Comparison of ENCODE assay signal across 8 cellular contexts in the genomic region with DNA sequence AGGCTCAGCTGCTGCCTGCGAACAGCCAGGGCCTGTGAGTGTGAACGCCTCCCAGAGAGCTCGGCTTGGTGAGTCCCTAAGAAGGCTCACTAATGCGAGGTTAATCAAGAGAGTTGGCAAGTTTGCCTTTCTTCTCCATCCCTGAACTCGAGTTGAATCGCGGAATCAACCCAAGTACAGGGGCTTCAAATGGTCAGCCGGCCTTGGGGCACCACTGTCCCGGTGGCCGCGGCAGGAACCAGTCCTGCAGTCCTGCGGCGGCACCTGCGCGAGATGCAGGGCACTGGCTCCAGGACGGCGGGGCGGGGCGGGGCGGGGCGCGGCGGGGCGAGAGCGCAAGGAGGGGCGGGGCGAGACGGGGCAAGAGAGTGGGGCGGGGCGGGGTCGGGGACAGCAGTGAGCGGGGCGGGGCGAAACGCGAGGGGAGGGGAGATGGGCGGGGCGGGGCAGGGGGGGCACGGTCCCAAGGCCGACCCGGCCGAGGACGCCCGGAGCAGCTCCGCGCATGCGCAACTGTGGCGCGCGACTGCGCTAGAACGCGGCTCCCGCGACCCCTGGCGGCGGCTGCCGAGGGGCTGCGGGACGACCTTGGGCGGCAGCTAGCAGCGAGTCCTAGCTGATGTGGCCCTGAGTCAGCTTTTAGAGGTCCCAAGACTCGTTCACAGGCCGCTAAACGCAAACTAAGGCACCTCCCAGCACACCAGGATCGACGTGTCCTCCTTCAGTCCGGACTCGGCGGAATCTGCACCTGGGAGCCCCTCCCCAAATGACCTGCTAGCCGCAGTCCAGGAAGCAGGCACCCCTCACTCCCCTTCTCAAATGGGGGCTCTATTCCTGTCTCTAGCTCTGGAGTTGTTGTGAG. TPM values are rescaled to one million over a fixed set of nuclear protein-coding genes. Genes with fewer than 3 reads are reported as not detected.
DNase-seq lines count a peak whose midpoint lies in the region; TF ChIP-seq lines count a peak whose summit lies in the region.

No MANE protein-coding gene starts in this region.

- H3K4me1 ChIP-seq in Caco-2 = no peaks in the 10 kb centered on the region

- H3K27ac Mint-ChIP-seq in Caco-2 (ENCODE audit: unreplicated experiment) = no peak overlapping the region
- H3K27ac Mint-ChIP-seq in endothelial cell (ENCODE audit: unreplicated experiment) = peak overlapping the region; percentile 42

- peak; percentile 86 to 95 for DNase-seq in Caco-2
- DNase-seq in GM20000 (ENCODE audit: low spot score) = peak; percentile 99
- DNase-seq in HT-29 (ENCODE audit: low spot score) = peak; percentile 83
- peak; percentile 60 for DNase-seq in NK-92 (lab: John Stamatoyannopoulos, UW; ENCODE audit: unreplicated experiment)
- DNase-seq in activated CD8-positive, alpha-beta memory T cell treated with anti-CD3 and anti-CD28 coated beads, Interleukin-2, amount 50 U/mL, for 1 hour (ENCODE audit: extremely low read depth) = peak; percentile 85
- DNase-seq in endothelial cell (ENCODE audit: low spot score) = peak; percentile 99
- DNase-seq in middle frontal gyrus (ENCODE audit: extremely low spot score, low spot score) = peak; percentile 80
- peak; percentile 92 to 93 for DNase-seq in stimulated activated CD8-positive, alpha-beta memory T cell treated with anti-CD3 and anti-CD28 coated beads, Interleukin-2, amount 100 ng/mL, for 1 hour (ENCODE audit: low read depth in 2 of 2)

- POLR2A ChIA-PET in Caco-2 (lab: Charles Lee) = interaction anchor here (0.6 to 1.0 kb wide), 2 partner anchors 38 to 361 kb away, joined by 3 to 4 read pairs; no protein-coding TSS in a partner anchor

- no TSS peak for BruUV-seq in Caco-2 (replicated peaks; lab: Mats Ljungman, UMichigan)

- 0 out of 2 replicates have a peak, but pooled peaks cover 7% of the 10 kb centered on the region for H3K9me3 ChIP-seq in Caco-2

- intact Hi-C loops in Caco-2 (cut with micrococcal nuclease; ENCODE audit: unreplicated experiment) = loop anchor here (2.0 kb wide), 1 partner anchor 61 kb away; no protein-coding TSS in a partner anchor

- H3K36me3 ChIP-seq in Caco-2 (ENCODE audit: control insufficient read depth, insufficient read depth, low read length) = no peaks in the 10 kb centered on the region

- TF ChIP-seq CTCF in Caco-2 (IDR thresholded peaks at IDR 0.05; ENCODE audit: insufficient read depth in 1 of 2, low read depth in 1 of 2, low read length in 1 of 2, severe bottlenecking in 1 of 2, unreplicated experiment in 1 of 2) (peak; percentile 77 to 88), GM20000 (IDR thresholded peaks at IDR 0.05; ENCODE audit: extremely low read depth, missing control alignments) (peak; percentile 99), endothelial cell (IDR thresholded peaks at IDR 0.05; ENCODE audit: unreplicated experiment) (peak; percentile 88)

- H3K4me1 Mint-ChIP-seq in Caco-2 (ENCODE audit: low read depth, unreplicated experiment) = no peaks in the 10 kb centered on the region
- H3K4me1 Mint-ChIP-seq in endothelial cell (ENCODE audit: unreplicated experiment) = peaks cover 41% of the 10 kb centered on the region

- H3K9me3 Mint-ChIP-seq in Caco-2 (ENCODE audit: unreplicated experiment) (peaks cover 10% of the 10 kb centered on the region), endothelial cell (ENCODE audit: unreplicated experiment) (no peaks in the 10 kb centered on the region)

- H3K4me3 ChIP-seq in Caco-2 (ENCODE audit: low read depth, low read length) = peak overlapping the region; percentile 40

- H3K36me3 Mint-ChIP-seq in Caco-2 (ENCODE audit: insufficient read depth, unreplicated experiment) = peaks cover 7% of the 10 kb centered on the region
- peaks cover 9% of the 10 kb centered on the region for H3K36me3 Mint-ChIP-seq in endothelial cell (ENCODE audit: low read depth, unreplicated experiment)

- H3K27me3 Mint-ChIP-seq in Caco-2 (ENCODE audit: insufficient read depth, unreplicated experiment) (no peaks in the 10 kb centered on the region), endothelial cell (ENCODE audit: unreplicated experiment) (peaks cover 9% of the 10 kb centered on the region)

- CTCF ChIA-PET in Caco-2 (lab: Charles Lee) = interaction anchor here (0.5 to 2.1 kb wide), 19 partner anchors 17 to 802 kb away, joined by 3 to 8 read pairs (median 4); no protein-coding TSS in a partner anchor

- H3K4me3 Mint-ChIP-seq in Caco-2 (ENCODE audit: unreplicated experiment) (peak overlapping the region; percentile 68), endothelial cell (ENCODE audit: unreplicated experiment) (no peak overlapping the region)

- no peaks in the 10 kb centered on the region for H3K27me3 ChIP-seq in Caco-2 (replicated peaks; ENCODE audit: control insufficient read depth, insufficient read depth, low read length)

RNA-seq across cellular contexts. Expression of gene TTC7B, which starts 58.0 kb away (rescaled TPM):
- total RNA-seq in Caco-2 (2022) = 19.0 and 28.5 TPM in 2 replicates
- 3.8 and 7.4 TPM in 2 replicates for total RNA-seq in HT-29 (2014; rRNA removed; shearing (Covaris generic))
- total RNA-seq in endothelial cell (ENCODE audit: unreplicated experiment) = 93.5 TPM

Comparison
In these comparisons a context has a peak if more than half of its experiments do, and no peak if none do; other contexts are left out.
1. Peak in every context shown above with its lines: DNase-seq and H3K4me3 ChIP-seq.